ENCODE assay signal across 9 cellular contexts in the genomic region with DNA sequence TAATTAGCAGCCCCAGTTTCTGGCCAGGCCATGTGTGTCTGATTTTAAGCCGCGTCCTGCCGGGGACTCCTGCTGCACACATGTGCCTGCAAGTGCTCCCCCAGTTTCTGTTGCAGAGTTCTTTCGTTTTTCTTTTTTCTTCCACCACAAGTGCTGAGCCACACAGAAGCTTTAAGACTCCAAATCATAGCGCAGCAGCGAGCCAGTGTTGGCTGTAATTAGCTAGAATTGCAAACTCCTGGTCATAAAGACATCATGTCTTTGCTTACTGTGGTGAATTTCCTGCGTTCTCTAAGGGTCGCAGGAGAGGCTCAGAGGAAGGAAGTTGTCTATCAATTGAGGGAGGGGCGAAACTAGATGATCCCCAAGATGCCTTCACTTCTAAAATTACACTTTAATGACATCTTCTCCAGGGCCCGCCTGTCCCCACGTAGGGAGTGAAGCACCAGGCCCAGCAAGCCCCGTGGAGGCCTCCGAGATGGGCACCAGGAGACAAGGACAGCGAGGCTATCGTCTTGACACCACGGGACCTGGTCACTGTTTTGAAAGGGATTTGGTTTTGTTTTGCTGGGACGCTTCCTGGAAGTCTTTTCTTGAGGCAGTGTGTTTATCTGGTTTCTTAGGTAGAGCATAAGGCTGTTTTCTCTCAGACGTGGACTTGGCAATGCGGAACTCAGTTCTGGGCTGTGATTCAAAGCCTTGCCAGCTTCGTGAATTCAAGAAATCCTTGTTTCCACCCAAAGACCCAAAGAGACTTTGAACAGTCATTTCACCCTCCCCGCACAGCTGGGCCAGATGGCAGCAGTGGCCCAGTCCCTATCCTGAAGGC.
A peak's percentile ranks its signal among the peaks of the same experiment; 100 is the strongest.
DNase-seq lines count a peak whose midpoint lies in the region; ATAC-seq and TF ChIP-seq lines count a peak whose summit lies in the region.
"Had no signal": no experiment of that assay in that cellular context is flagged by ENCODE, and none has a peak within 500 bp of the region (broad histone marks: within the 10 kb centered on the region; RNA-seq: fewer than 3 reads in every experiment).

No MANE protein-coding gene starts in this region.

- no peaks in the 10 kb centered on the region for H3K27me3 ChIP-seq in transverse colon
- H3K27me3 ChIP-seq: cardiac muscle cell had no signal

- peaks cover 70% of the 10 kb centered on the region for H3K4me1 Mint-ChIP-seq in HFFc6 (ENCODE audit: low read depth)
- peaks cover 56% of the 10 kb centered on the region for H3K4me1 Mint-ChIP-seq in T-helper 2 cell treated with Interferon-gamma antibody and Interleukin-4, amounts not matched to agents 5 μg/mL and 100 μg/mL, for 36 hours (ENCODE audit: low read depth)

- ATAC-seq in GM18499 (IDR thresholded peaks at IDR 0.05; ENCODE audit: insufficient read depth, unreplicated experiment) (peak; percentile 55), HG03520 (IDR thresholded peaks at IDR 0.05; ENCODE audit: unreplicated experiment) (no peak)

- no peaks in the 10 kb centered on the region for H3K9me3 ChIP-seq in transverse colon

- H3K4me3 ChIP-seq in fibroblast of villous mesenchyme (ENCODE audit: low read depth, low read length) (no peak overlapping the region), transverse colon (peak overlapping the region in 1 of 4 donors; percentile 1)
- H3K4me3 ChIP-seq: cardiac muscle cell had no signal

- intact Hi-C loops in transverse colon (cut with DNase I; ENCODE audit: low total_unique reads) = no loop called here

- H3K27me3 Mint-ChIP-seq in HFFc6 (ENCODE audit: insufficient read depth) = no peaks in the 10 kb centered on the region; the same call in 1 of the 2 replicates
- H3K27me3 Mint-ChIP-seq in T-helper 2 cell treated with Interferon-gamma antibody and Interleukin-4, amounts not matched to agents 5 μg/mL and 100 μg/mL, for 36 hours (ENCODE audit: low read depth) = no peaks in the 10 kb centered on the region

- no peak for DNase-seq in HFFc6
- peak; percentile 33 for DNase-seq in T-helper 2 cell treated with Interferon-gamma antibody and Interleukin-4, amounts not matched to agents 5 μg/mL and 100 μg/mL, for 36 hours (ENCODE audit: low spot score)
- DNase-seq in fibroblast of villous mesenchyme (ENCODE audit: low read depth) = peak; percentile 69
- peak; percentile 26 for DNase-seq in transverse colon
- no peak for DNase-seq in activated CD4-positive, CD25-positive, alpha-beta regulatory T cell (lab: John Stamatoyannopoulos, UW)
- no peak for DNase-seq in H4 (ENCODE audit: low spot score)

- TF ChIP-seq EP300 in transverse colon (IDR thresholded peaks at IDR 0.05; ENCODE audit: low read depth) = no peak

- no peak for TF ChIP-seq CTCF in HFFc6 (IDR thresholded peaks at IDR 0.05)
- no peak for TF ChIP-seq CTCF in fibroblast of villous mesenchyme (IDR thresholded peaks at IDR 0.05; ENCODE audit: insufficient read depth, low read depth, low read length)
- TF ChIP-seq CTCF in transverse colon (IDR thresholded peaks at IDR 0.05) = no peak

- no peaks in the 10 kb centered on the region for H3K36me3 ChIP-seq in transverse colon
- H3K36me3 ChIP-seq: cardiac muscle cell had no signal

- peaks cover 0 to 16% (median 3%) of the 10 kb centered on the region in 4 donors for H3K4me1 ChIP-seq in transverse colon

- in situ Hi-C loops in transverse colon (cut with MboI; ENCODE audit: low pct_ligation_motif_present in 1 of 4, low pct_unique_long_range_greater_than_20kb in 1 of 4, low sequenced_read_pairs in 3 of 4) = no loop called here

- peak overlapping the region; percentile 74 for H3K27ac Mint-ChIP-seq in HFFc6
- peak overlapping the region; percentile 91 for H3K27ac Mint-ChIP-seq in T-helper 2 cell treated with Interferon-gamma antibody and Interleukin-4, amounts not matched to agents 5 μg/mL and 100 μg/mL, for 36 hours

- no peaks in the 10 kb centered on the region for H3K36me3 Mint-ChIP-seq in HFFc6 (ENCODE audit: low read depth)
- peaks cover 4% of the 10 kb centered on the region for H3K36me3 Mint-ChIP-seq in T-helper 2 cell treated with Interferon-gamma antibody and Interleukin-4, amounts not matched to agents 5 μg/mL and 100 μg/mL, for 36 hours (ENCODE audit: low read depth)

- 19 to 51% methylated on average over 8 to 21 of the region's 21 CpGs for WGBS in transverse colon (ENCODE audit: low coverage in 1 of 2), 2 donors

- peak overlapping the region; percentile 83 for H3K4me3 Mint-ChIP-seq in HFFc6
- peak overlapping the region; percentile 72 for H3K4me3 Mint-ChIP-seq in T-helper 2 cell treated with Interferon-gamma antibody and Interleukin-4, amounts not matched to agents 5 μg/mL and 100 μg/mL, for 36 hours

- peak; percentile 17 for TF ChIP-seq POLR2A in transverse colon (IDR thresholded peaks at IDR 0.05)

- H3K27ac ChIP-seq in transverse colon = peak overlapping the region; percentile 37 to 74 (median 56)
- H3K27ac ChIP-seq: cardiac muscle cell had no signal

- no peaks in the 10 kb centered on the region for H3K9me3 Mint-ChIP-seq in HFFc6
- no peaks in the 10 kb centered on the region for H3K9me3 Mint-ChIP-seq in T-helper 2 cell treated with Interferon-gamma antibody and Interleukin-4, amounts not matched to agents 5 μg/mL and 100 μg/mL, for 36 hours

Comparison
In these comparisons a context has a peak if more than half of its experiments do, and no peak if none do; other contexts are left out.
1. DNase-seq: peak in T-helper 2 cell treated with Interferon-gamma antibody and Interleukin-4, amounts not matched to agents 5 μg/mL and 100 μg/mL, for 36 hours (single experiment), fibroblast of villous mesenchyme (single experiment) and transverse colon (single experiment); none in HFFc6 (single experiment), activated CD4-positive, CD25-positive, alpha-beta regulatory T cell (0 of 4) and H4 (single experiment).